Comparison of ENCODE assay signal across 1 cellular context in the genomic region with DNA sequence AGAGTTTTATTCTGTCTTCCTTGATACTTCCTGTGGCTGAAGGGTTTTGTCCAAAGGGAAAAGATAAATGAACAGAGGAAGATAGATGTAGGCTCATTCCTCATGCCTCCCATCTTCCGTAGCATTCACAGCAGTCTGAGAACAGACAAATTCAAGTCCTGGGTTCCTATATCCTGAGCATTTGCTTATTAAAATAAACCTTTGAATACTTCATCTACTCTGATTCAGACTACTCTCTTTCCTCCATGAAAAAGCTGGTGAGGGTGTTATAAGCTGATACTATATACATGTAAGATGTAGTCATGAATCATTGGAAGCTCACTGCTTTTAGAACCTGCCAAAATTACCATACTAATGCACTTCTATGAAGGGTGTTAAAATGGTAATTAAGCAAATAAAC.
A peak's percentile ranks its signal among the peaks of the same experiment; 100 is the strongest.
TF ChIP-seq lines count a peak whose summit lies in the region.

No MANE protein-coding gene starts in this region.

TF ChIP-seq in IMR-90, 13 proteins besides CTCF, POLR2A, EP300 and RAD21:
- peak; percentile 17; the same call in 1 of the 2 replicates for TF ChIP-seq FOS (IDR thresholded peaks at IDR 0.05; ENCODE audit: low read depth, low read length)
- TF ChIP-seq, protein P1, sequence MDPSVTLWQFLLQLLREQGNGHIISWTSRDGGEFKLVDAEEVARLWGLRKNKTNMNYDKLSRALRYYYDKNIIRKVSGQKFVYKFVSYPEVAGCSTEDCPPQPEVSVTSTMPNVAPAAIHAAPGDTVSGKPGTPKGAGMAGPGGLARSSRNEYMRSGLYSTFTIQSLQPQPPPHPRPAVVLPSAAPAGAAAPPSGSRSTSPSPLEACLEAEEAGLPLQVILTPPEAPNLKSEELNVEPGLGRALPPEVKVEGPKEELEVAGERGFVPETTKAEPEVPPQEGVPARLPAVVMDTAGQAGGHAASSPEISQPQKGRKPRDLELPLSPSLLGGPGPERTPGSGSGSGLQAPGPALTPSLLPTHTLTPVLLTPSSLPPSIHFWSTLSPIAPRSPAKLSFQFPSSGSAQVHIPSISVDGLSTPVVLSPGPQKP (IDR thresholded peaks at IDR 0.05; ENCODE audit: borderline replicate concordance, low read depth, low read length) = no peak
